8 cellular contexts compared by ENCODE assay signal in genomic region chr14:61322799-61323290, GRCh38. TPM values are rescaled to one million over a fixed set of nuclear protein-coding genes. Genes with fewer than 3 reads are reported as not detected.
A peak's percentile ranks its signal among the peaks of the same experiment; 100 is the strongest.
DNase-seq lines count a peak whose midpoint lies in the region; ATAC-seq and TF ChIP-seq lines count a peak whose summit lies in the region.

No MANE protein-coding gene starts in this region.

- H3K9me3 ChIP-seq in Caco-2 (no peaks in the 10 kb centered on the region), iPS-18c (ENCODE audit: control insufficient read depth, insufficient read depth, low read length) (peaks cover 3% of the 10 kb centered on the region)

- H3K27me3 Mint-ChIP-seq in Caco-2 (ENCODE audit: insufficient read depth, unreplicated experiment) = no peaks in the 10 kb centered on the region
- no peaks in the 10 kb centered on the region for H3K27me3 Mint-ChIP-seq in activated T-helper 2 cell treated with anti-CD3 and anti-CD28 coated beads, Interferon-gamma antibody, Interleukin-2, Interleukin-4, amounts not matched to agents 10 μg/mL and 5 μg/mL and 100 μg/mL, durations not matched to agents 14 hours and 24 hours and 36 hours (ENCODE audit: low read depth)

- BruUV-seq in Caco-2 (replicated peaks; lab: Mats Ljungman, UMichigan) = no TSS peak

- POLR2A ChIA-PET in Caco-2 (lab: Charles Lee) = interaction anchor here (0.5 to 1.1 kb wide), 2 partner anchors 114 to 439 kb away, joined by 3 read pairs; partner anchors contain the start of gene SNAPC1

- H3K4me3 ChIP-seq in Caco-2 (ENCODE audit: low read depth, low read length) (peak overlapping the region; percentile 49), iPS-18c (ENCODE audit: insufficient read depth, low read depth, low read length) (peak overlapping the region; percentile 66)

- 0 out of 2 replicates have a peak, but pooled peaks cover 3% of the 10 kb centered on the region for H3K4me1 ChIP-seq in Caco-2

- in situ Hi-C loops in KBM-7 (cut with MboI; ENCODE audit: low pct_unique_long_range_greater_than_20kb, low sequenced_read_pairs) = no loop called here

- no peaks in the 10 kb centered on the region for H3K27me3 ChIP-seq in Caco-2 (replicated peaks; ENCODE audit: control insufficient read depth, insufficient read depth, low read length)

- peak overlapping the region; percentile 83 for H3K4me3 Mint-ChIP-seq in Caco-2 (ENCODE audit: unreplicated experiment)
- peak overlapping the region; percentile 98 for H3K4me3 Mint-ChIP-seq in activated T-helper 2 cell treated with anti-CD3 and anti-CD28 coated beads, Interferon-gamma antibody, Interleukin-2, Interleukin-4, amounts not matched to agents 10 μg/mL and 5 μg/mL and 100 μg/mL, durations not matched to agents 14 hours and 24 hours and 36 hours (ENCODE audit: low read depth)

- H3K27ac Mint-ChIP-seq in Caco-2 (ENCODE audit: unreplicated experiment) = peak overlapping the region; percentile 71
- peak overlapping the region; percentile 94 for H3K27ac Mint-ChIP-seq in activated T-helper 2 cell treated with anti-CD3 and anti-CD28 coated beads, Interferon-gamma antibody, Interleukin-2, Interleukin-4, amounts not matched to agents 10 μg/mL and 5 μg/mL and 100 μg/mL, durations not matched to agents 14 hours and 24 hours and 36 hours

- H3K4me1 Mint-ChIP-seq in Caco-2 (ENCODE audit: low read depth, unreplicated experiment) = no peaks in the 10 kb centered on the region
- H3K4me1 Mint-ChIP-seq in activated T-helper 2 cell treated with anti-CD3 and anti-CD28 coated beads, Interferon-gamma antibody, Interleukin-2, Interleukin-4, amounts not matched to agents 10 μg/mL and 5 μg/mL and 100 μg/mL, durations not matched to agents 14 hours and 24 hours and 36 hours (ENCODE audit: low read depth) = peaks cover 40% of the 10 kb centered on the region

- H3K36me3 ChIP-seq in Caco-2 (ENCODE audit: control insufficient read depth, insufficient read depth, low read length) = no peaks in the 10 kb centered on the region

- no peak for TF ChIP-seq CTCF in Caco-2 (IDR thresholded peaks at IDR 0.05; ENCODE audit: insufficient read depth in 1 of 2, low read depth in 1 of 2, low read length in 1 of 2, severe bottlenecking in 1 of 2, unreplicated experiment in 1 of 2)

- DNase-seq in Caco-2 = no peak
- DNase-seq in KBM-7 = peak; percentile 63
- no peak for DNase-seq in activated T-helper 2 cell treated with anti-CD3 and anti-CD28 coated beads, Interferon-gamma antibody, Interleukin-2, Interleukin-4, amounts not matched to agents 10 μg/mL and 5 μg/mL and 100 μg/mL, durations not matched to agents 14 hours and 24 hours and 36 hours (ENCODE audit: low spot score)
- DNase-seq in stimulated activated naive CD8-positive, alpha-beta T cell treated with anti-CD3 and anti-CD28 coated beads, Interleukin-15, Interleukin-2, amounts not matched to agents 100 U/mL and 50 U/mL, for 24 hours = peak; percentile 56
- no peak for DNase-seq in 8988T

- ATAC-seq in stimulated activated naive CD8-positive, alpha-beta T cell treated with anti-CD3 and anti-CD28 coated beads, Interleukin-15, Interleukin-2, amounts not matched to agents 100 U/mL and 50 U/mL, for 24 hours = peak; percentile 48
- ATAC-seq in GM21619 (IDR thresholded peaks at IDR 0.05; ENCODE audit: unreplicated experiment) (no peak), GM18520 (IDR thresholded peaks at IDR 0.05; ENCODE audit: unreplicated experiment) (no peak)

- intact Hi-C loops in Caco-2 (cut with micrococcal nuclease; ENCODE audit: unreplicated experiment) = loop anchor here (5.0 kb wide), 1 partner anchor 64 kb away; no protein-coding TSS in a partner anchor
- intact Hi-C loops in activated T-helper 2 cell treated with anti-CD3 and anti-CD28 coated beads, Interferon-gamma antibody, Interleukin-2, Interleukin-4, amounts not matched to agents 10 μg/mL and 5 μg/mL and 100 μg/mL, durations not matched to agents 14 hours and 24 hours and 36 hours (cut with micrococcal nuclease) = loop anchor here (10.0 kb wide), 2 partner anchors 272 to 442 kb away; partner anchors contain the start of gene SNAPC1

- peaks cover 7% of the 10 kb centered on the region for H3K36me3 Mint-ChIP-seq in Caco-2 (ENCODE audit: insufficient read depth, unreplicated experiment)
- H3K36me3 Mint-ChIP-seq in activated T-helper 2 cell treated with anti-CD3 and anti-CD28 coated beads, Interferon-gamma antibody, Interleukin-2, Interleukin-4, amounts not matched to agents 10 μg/mL and 5 μg/mL and 100 μg/mL, durations not matched to agents 14 hours and 24 hours and 36 hours (ENCODE audit: low read depth) = peaks cover 49% of the 10 kb centered on the region

- H3K9me3 Mint-ChIP-seq in Caco-2 (ENCODE audit: unreplicated experiment) = no peaks in the 10 kb centered on the region
- H3K9me3 Mint-ChIP-seq in activated T-helper 2 cell treated with anti-CD3 and anti-CD28 coated beads, Interferon-gamma antibody, Interleukin-2, Interleukin-4, amounts not matched to agents 10 μg/mL and 5 μg/mL and 100 μg/mL, durations not matched to agents 14 hours and 24 hours and 36 hours = peaks cover 4% of the 10 kb centered on the region

- CTCF ChIA-PET in Caco-2 (lab: Charles Lee) = no interaction called here

RNA-seq across cellular contexts. Expression of gene PRKCH, which starts 1.5 kb away (rescaled TPM):
- 17.8 and 18.3 TPM in 2 replicates for total RNA-seq in Caco-2 (2022)
- 101 and 102 TPM in 2 replicates for total RNA-seq in activated T-helper 2 cell treated with anti-CD3 and anti-CD28 coated beads, Interferon-gamma antibody, Interleukin-2, Interleukin-4, amounts not matched to agents 10 μg/mL and 5 μg/mL and 100 μg/mL, durations not matched to agents 14 hours and 24 hours and 36 hours

RNA-seq across cellular contexts. Expression of gene TMEM30B, which starts 41.7 kb away (rescaled TPM):
- 31.4 and 32.5 TPM in 2 replicates for total RNA-seq in Caco-2 (2022)
- total RNA-seq in activated T-helper 2 cell treated with anti-CD3 and anti-CD28 coated beads, Interferon-gamma antibody, Interleukin-2, Interleukin-4, amounts not matched to agents 10 μg/mL and 5 μg/mL and 100 μg/mL, durations not matched to agents 14 hours and 24 hours and 36 hours = 0.46 and 0.66 TPM in 2 replicates

Comparison
In these comparisons a context has a peak if more than half of its experiments do, and no peak if none do; other contexts are left out.
1. DNase-seq: peak in KBM-7 (single experiment) and stimulated activated naive CD8-positive, alpha-beta T cell treated with anti-CD3 and anti-CD28 coated beads, Interleukin-15, Interleukin-2, amounts not matched to agents 100 U/mL and 50 U/mL, for 24 hours (single experiment); none in Caco-2 (0 of 2), activated T-helper 2 cell treated with anti-CD3 and anti-CD28 coated beads, Interferon-gamma antibody, Interleukin-2, Interleukin-4, amounts not matched to agents 10 μg/mL and 5 μg/mL and 100 μg/mL, durations not matched to agents 14 hours and 24 hours and 36 hours (single experiment) and 8988T (single experiment).
2. RNA of gene TMEM30B, which starts 41.7 kb away (total RNA-seq): 31.4 to 32.5 TPM in Caco-2; 0.46 to 0.66 TPM in activated T-helper 2 cell treated with anti-CD3 and anti-CD28 coated beads, Interferon-gamma antibody, Interleukin-2, Interleukin-4, amounts not matched to agents 10 μg/mL and 5 μg/mL and 100 μg/mL, durations not matched to agents 14 hours and 24 hours and 36 hours; every median in the first group is over 10 times any median in the second.